14 cellular contexts compared by ENCODE assay signal in genomic region chr6:44042261-44043035, GRCh38.
A peak's percentile ranks its signal among the peaks of the same experiment; 100 is the strongest.
DNase-seq lines count a peak whose midpoint lies in the region; ATAC-seq, FAIRE-seq and TF ChIP-seq lines count a peak whose summit lies in the region.
"Had no signal": no experiment of that assay in that cellular context is flagged by ENCODE, and none has a peak within 500 bp of the region (broad histone marks: within the 10 kb centered on the region; RNA-seq: fewer than 3 reads in every experiment).

No MANE protein-coding gene starts in this region.

- no peak for TF ChIP-seq EP300 in H1 (IDR thresholded peaks at IDR 0.05; ENCODE audit: borderline replicate concordance in 1 of 2, low read depth in 2 of 2, low read length in 2 of 2)

- H3K9me2 ChIP-seq in Loucy (replicated peaks; ENCODE audit: low read depth, low read length) = no peaks in the 10 kb centered on the region

- H4K5ac ChIP-seq in H1 (ENCODE audit: insufficient read length, low read depth, low read length) = no peak overlapping the region

- peak overlapping the region; percentile 94 for H4K91ac ChIP-seq in H1 (replicated peaks; ENCODE audit: insufficient read length, low read length)

- H3K36me3 ChIP-seq in BLaER1 treated with 17β-estradiol and CSF1 and Interleukin-3, amounts not matched to agents 10 nM and 100 nM = no peaks in the 10 kb centered on the region
- H3K36me3 ChIP-seq in Loucy (ENCODE audit: insufficient read depth, low read length) (no peaks in the 10 kb centered on the region), H1 (ENCODE audit: control insufficient read depth in 2 of 4, insufficient read depth in 4 of 4, low read length in 3 of 4) (no peaks in the 10 kb centered on the region), neural progenitor cell (no peaks in the 10 kb centered on the region), colonic mucosa (no peaks in the 10 kb centered on the region)

- no peak overlapping the region for H3K4me3 ChIP-seq in BLaER1 treated with 17β-estradiol and CSF1 and Interleukin-3, amounts not matched to agents 10 nM and 100 nM
- H3K4me3 ChIP-seq in Loucy (ENCODE audit: low read length, poor library complexity, severe bottlenecking) = no peak overlapping the region
- H3K4me3 ChIP-seq in H1 (ENCODE audit: extremely low read depth in 1 of 4, insufficient read depth in 2 of 4, low read depth in 3 of 4, low read length in 4 of 4) = no peak overlapping the region
- H3K4me3 ChIP-seq in neural progenitor cell = no peak overlapping the region
- no peak overlapping the region for H3K4me3 ChIP-seq in colonic mucosa
- no peak overlapping the region for H3K4me3 ChIP-seq in foreskin fibroblast (ENCODE audit: low read depth in 1 of 2, low read length in 2 of 2)

- peak overlapping the region; percentile 85; the same call in 1 of the 2 replicates for H2AK5ac ChIP-seq in H1 (ENCODE audit: low read depth, low read length)

- no peak overlapping the region for H3K23ac ChIP-seq in H1 (ENCODE audit: insufficient read length)

- peak overlapping the region in 9 of 11 experiments; percentile 14 to 63 (median 41); a peak in 12 of 22 replicates for H3K27ac ChIP-seq in BLaER1 treated with 17β-estradiol and CSF1 and Interleukin-3, amounts not matched to agents 10 nM and 100 nM
- no peak overlapping the region for H3K27ac ChIP-seq in H1 (ENCODE audit: low read depth, low read length)
- H3K27ac ChIP-seq in neural progenitor cell = no peak overlapping the region
- no peak overlapping the region for H3K27ac ChIP-seq in colonic mucosa

- H3K79me1 ChIP-seq in H1 (ENCODE audit: low read depth, low read length) = peaks cover 3% of the 10 kb centered on the region; the same call in 1 of the 2 replicates

- H3F3A ChIP-seq in Loucy (ENCODE audit: low read depth) = no peaks in the 10 kb centered on the region
- no peaks in the 10 kb centered on the region for H3F3A ChIP-seq in neural progenitor cell (ENCODE audit: low read depth)

- peak overlapping the region; percentile 23 to 98 (median 85) for H3K4me2 ChIP-seq in BLaER1 treated with 17β-estradiol and CSF1 and Interleukin-3, amounts not matched to agents 10 nM and 100 nM
- peak overlapping the region; percentile 56 for H3K4me2 ChIP-seq in Loucy (ENCODE audit: low read depth, low read length, poor library complexity, severe bottlenecking)
- peak overlapping the region in 1 of 2 experiments; percentile 47; a peak in 1 of 4 replicates for H3K4me2 ChIP-seq in H1 (ENCODE audit: insufficient read depth in 1 of 2, low read depth in 2 of 2, low read length in 2 of 2)
- no peak overlapping the region for H3K4me2 ChIP-seq in neural progenitor cell

- H2BK5ac ChIP-seq in H1 (ENCODE audit: low read depth, low read length) = peak overlapping the region; percentile 89; the same call in 1 of the 2 replicates

- H3K27me3 ChIP-seq in BLaER1 treated with 17β-estradiol and CSF1 and Interleukin-3, amounts not matched to agents 10 nM and 100 nM = no peaks in the 10 kb centered on the region
- H3K27me3 ChIP-seq in Loucy (ENCODE audit: insufficient read depth, low read length, poor library complexity, severe bottlenecking) = no peaks in the 10 kb centered on the region
- no peaks in the 10 kb centered on the region for H3K27me3 ChIP-seq in H1 (replicated peaks in 1 of 4; ENCODE audit: control insufficient read depth in 3 of 4, extremely low read depth in 1 of 4, insufficient read depth in 3 of 4, low read length in 3 of 4)
- no peaks in the 10 kb centered on the region for H3K27me3 ChIP-seq in neural progenitor cell
- no peaks in the 10 kb centered on the region for H3K27me3 ChIP-seq in colonic mucosa

- no peak overlapping the region for H3K56ac ChIP-seq in H1 (replicated peaks; ENCODE audit: insufficient read length, low read depth, low read length)

- intact Hi-C loops in colonic mucosa (cut with DNase I) = no loop called here

- no peak overlapping the region; the same call in 1 of the 2 replicates for H4K8ac ChIP-seq in H1 (ENCODE audit: extremely low read depth, insufficient read depth, low read length)

- peak overlapping the region; percentile 88 for H2BK120ac ChIP-seq in H1 (replicated peaks; ENCODE audit: low read depth, low read length)

- H2BK12ac ChIP-seq in H1 (ENCODE audit: low read depth, low read length) = peak overlapping the region; percentile 94

- CTCF ChIA-PET in H1 (lab: Charles Lee; ENCODE audit: partially characterized antibody) = interaction anchor here (0.8 to 3.2 kb wide), 16 partner anchors 11 to 93 kb away, joined by 3 to 15 read pairs (median 4); no protein-coding TSS in a partner anchor

- H2BK20ac ChIP-seq in H1 (ENCODE audit: low read length) = peak overlapping the region; percentile 92

- no peak for FAIRE-seq in H1 (lab: Jason Lieb, UNC)

- H3K79me2 ChIP-seq in Loucy (ENCODE audit: insufficient read depth, low read length) (no peaks in the 10 kb centered on the region), H1 (ENCODE audit: control insufficient read depth in 1 of 2, insufficient read depth in 2 of 2, low read length in 2 of 2) (no peaks in the 10 kb centered on the region), neural progenitor cell (ENCODE audit: low read depth) (no peaks in the 10 kb centered on the region)

- H3K4ac ChIP-seq in H1 (replicated peaks; ENCODE audit: insufficient read length, low read depth, low read length) = no peak overlapping the region

- H3K27ac Mint-ChIP-seq in neural progenitor cell = peak overlapping the region; percentile 53
- H3K27ac Mint-ChIP-seq: activated CD4-positive, alpha-beta T cell treated with anti-CD3 and anti-CD28 coated beads for 36 hours; CD4-positive, alpha-beta memory T cell; immature natural killer cell had no signal

- H3K14ac ChIP-seq in H1 (ENCODE audit: insufficient read length) = no peak overlapping the region

- no peak overlapping the region; the same call in 1 of the 2 replicates for H2BK15ac ChIP-seq in H1 (ENCODE audit: low read length)

- peaks cover 13% of the 10 kb centered on the region for H3K23me2 ChIP-seq in H1 (ENCODE audit: low read depth, low read length)

- peaks cover 44% of the 10 kb centered on the region for H3K4me1 Mint-ChIP-seq in neural progenitor cell
- H3K4me1 Mint-ChIP-seq: CD4-positive, alpha-beta memory T cell; immature natural killer cell had no signal

- no peak for ATAC-seq in HG03432 (IDR thresholded peaks at IDR 0.05; ENCODE audit: unreplicated experiment)
- ATAC-seq: activated CD4-positive, alpha-beta T cell treated with anti-CD3 and anti-CD28 coated beads for 36 hours had no signal

- H3K9me3 ChIP-seq in BLaER1 treated with 17β-estradiol and CSF1 and Interleukin-3, amounts not matched to agents 10 nM and 100 nM (replicated peaks in 1 of 11) = no peaks in the 10 kb centered on the region
- H3K9me3 ChIP-seq in Loucy (ENCODE audit: insufficient read depth, low read depth, low read length) (no peaks in the 10 kb centered on the region), H1 (ENCODE audit: insufficient read depth in 2 of 2, low read depth in 1 of 2, low read length in 1 of 2) (no peaks in the 10 kb centered on the region), neural progenitor cell (ENCODE audit: low read depth) (no peaks in the 10 kb centered on the region), colonic mucosa (no peaks in the 10 kb centered on the region)

- peak overlapping the region; percentile 79 for H3K18ac ChIP-seq in H1 (ENCODE audit: extremely low read depth, low read length)

- no peak for TF ChIP-seq CTCF in Loucy (conservative IDR thresholded peaks at IDR 0.05; ENCODE audit: low read length)
- TF ChIP-seq CTCF in H1 (IDR thresholded peaks at IDR 0.05; ENCODE audit: control extremely low read depth in 1 of 3, insufficient read depth in 1 of 3, low read depth in 1 of 3, low read length in 3 of 3) = no peak
- TF ChIP-seq CTCF in neural progenitor cell (IDR thresholded peaks at IDR 0.05) = no peak
- no peak for TF ChIP-seq CTCF in colonic mucosa (IDR thresholded peaks at IDR 0.05)
- no peak for TF ChIP-seq CTCF in foreskin fibroblast (IDR thresholded peaks at IDR 0.05; ENCODE audit: low read depth, low read length)

- no peak for TF ChIP-seq POLR2A in H1 (IDR thresholded peaks at IDR 0.05; ENCODE audit: control extremely low read depth in 1 of 2, low read depth in 2 of 2, low read length in 2 of 2)

- WGBS in H1 (ENCODE audit: extremely low coverage in 1 of 2, insufficient coverage in 1 of 2, insufficient read length in 1 of 2, insufficient replicate concordance in 2 of 2, low coverage in 1 of 2, low lambda C conversion rate in 2 of 2, missing lambda C conversion rate in 1 of 2), 2 experiments = 75% methylated on average over 4 of the region's 4 CpGs; no CpG with 5 or more reads in 1 of the 2 experiments

- TF ChIP-seq RAD21 in H1 (IDR thresholded peaks at IDR 0.05 in 1 of 2, conservative IDR thresholded peaks at IDR 0.05 in 1 of 2; ENCODE audit: low read depth in 2 of 2, low read length in 2 of 2) = no peak

- no peak overlapping the region for H3K4me3 Mint-ChIP-seq in neural progenitor cell
- H3K4me3 Mint-ChIP-seq: activated CD4-positive, alpha-beta T cell treated with anti-CD3 and anti-CD28 coated beads for 36 hours; CD4-positive, alpha-beta memory T cell; immature natural killer cell; neural crest cell had no signal

- H3K4me1 ChIP-seq in BLaER1 treated with 17β-estradiol and CSF1 and Interleukin-3, amounts not matched to agents 10 nM and 100 nM = peaks cover 24 to 66% (median 51%) of the 10 kb centered on the region in 10 experiments
- H3K4me1 ChIP-seq in Loucy (ENCODE audit: insufficient read depth, low read length, poor library complexity, severe bottlenecking) (peaks cover 28% of the 10 kb centered on the region), H1 (replicated peaks in 1 of 4; ENCODE audit: control insufficient read depth in 3 of 4, insufficient read depth in 4 of 4, low read length in 3 of 4) (peaks cover 9 to 27% (median 15%) of the 10 kb centered on the region in 4 experiments), neural progenitor cell (peaks cover 45% of the 10 kb centered on the region), colonic mucosa (no peaks in the 10 kb centered on the region)

- peak overlapping the region in 4 of 11 experiments; percentile 2 to 51 (median 24); a peak in 5 of 22 replicates for H3K9ac ChIP-seq in BLaER1 treated with 17β-estradiol and CSF1 and Interleukin-3, amounts not matched to agents 10 nM and 100 nM
- H3K9ac ChIP-seq in Loucy (ENCODE audit: low read depth, low read length, poor library complexity, severe bottlenecking) = peak overlapping the region; percentile 62
- no peak overlapping the region for H3K9ac ChIP-seq in H1 (replicated peaks in 1 of 4; ENCODE audit: extremely low read depth in 1 of 4, low read depth in 3 of 4, low read length in 3 of 4)
- no peak overlapping the region for H3K9ac ChIP-seq in neural progenitor cell
- no peak overlapping the region for H3K9ac ChIP-seq in colonic mucosa (ENCODE audit: low read depth in 2 of 2, low read length in 2 of 2)

- H3K9me3 Mint-ChIP-seq in neural progenitor cell = no peaks in the 10 kb centered on the region
- H3K9me3 Mint-ChIP-seq: CD4-positive, alpha-beta memory T cell; immature natural killer cell; neural crest cell had no signal

- no peak for DNase-seq in H1 (ENCODE audit: low read depth in 1 of 2, low spot score in 2 of 2)
- no peak for DNase-seq in neural progenitor cell (ENCODE audit: low spot score)
- DNase-seq in colonic mucosa = no peak
- no peak for DNase-seq in foreskin fibroblast
- no peak for DNase-seq in activated CD8-positive, alpha-beta memory T cell treated with anti-CD3 and anti-CD28 coated beads, Interleukin-2, amount 50 U/mL, for 48 hours
- DNase-seq: CD4-positive, alpha-beta memory T cell; immature natural killer cell; NCI-H1436 treated with DMSO at 0.1 percent for 48 hours; NCI-H524 had no signal

- POLR2A ChIA-PET in H1 (lab: Charles Lee; ENCODE audit: partially characterized antibody) = interaction anchor here (0.6 to 6.3 kb wide), 15 partner anchors 9 to 397 kb away, joined by 3 to 35 read pairs (median 3); partner anchors contain the start of genes HSP90AB1 and RSPH9

- H4K20me1 ChIP-seq in BLaER1 treated with 17β-estradiol and CSF1 and Interleukin-3, amounts not matched to agents 10 nM and 100 nM = no peaks in the 10 kb centered on the region
- H4K20me1 ChIP-seq in Loucy (ENCODE audit: insufficient read depth, low read length, poor library complexity, severe bottlenecking) = no peaks in the 10 kb centered on the region
- H4K20me1 ChIP-seq in H1 (replicated peaks in 1 of 2; ENCODE audit: control insufficient read depth in 1 of 2, insufficient read depth in 2 of 2, low read length in 2 of 2) = peaks cover 0 to 3% of the 10 kb centered on the region in 2 experiments
- H4K20me1 ChIP-seq in neural progenitor cell (ENCODE audit: low read depth) = no peaks in the 10 kb centered on the region

- peaks cover 9% of the 10 kb centered on the region for H3K27me3 Mint-ChIP-seq in neural progenitor cell (ENCODE audit: insufficient read depth, low read depth)

- no peaks in the 10 kb centered on the region for H3K36me3 Mint-ChIP-seq in neural progenitor cell
- H3K36me3 Mint-ChIP-seq: CD4-positive, alpha-beta memory T cell; immature natural killer cell had no signal

- H2AFZ ChIP-seq in Loucy (ENCODE audit: low read length) (peak overlapping the region; percentile 58; the same call in 1 of the 2 replicates), H1 (ENCODE audit: low read length) (no peak overlapping the region), neural progenitor cell (replicated peaks) (no peak overlapping the region)

Comparison
In these comparisons a context has a peak if more than half of its experiments do, and no peak if none do; other contexts are left out.
1. H3K27ac ChIP-seq: peak in BLaER1 treated with 17β-estradiol and CSF1 and Interleukin-3, amounts not matched to agents 10 nM and 100 nM (9 of 11); none in H1 (single experiment), neural progenitor cell (single experiment) and colonic mucosa (single experiment).